In genomic region chr17:75393523-75394331, GRCh38 we compare ENCODE assay signal across 1 cellular context.
TF ChIP-seq lines count a peak whose summit lies in the region.

No MANE protein-coding gene starts in this region.

TF ChIP-seq in HEK293, 187 proteins besides CTCF, POLR2A, EP300 and RAD21 (continued from another document and continues in another):
- TF ChIP-seq ZSCAN5A (tag by site-specific recombination; IDR thresholded peaks at IDR 0.05) (no peak), ZNF302 (tag by site-specific recombination; IDR thresholded peaks at IDR 0.05; ENCODE audit: low read depth) (no peak), ZSCAN4 (tag by site-specific recombination; IDR thresholded peaks at IDR 0.05) (no peak), ZNF132 (tag by site-specific recombination; IDR thresholded peaks at IDR 0.05; ENCODE audit: borderline replicate concordance) (no peak), ZEB2 (tag by site-specific recombination; IDR thresholded peaks at IDR 0.05) (peak; percentile 66), ZNF311 (tag by site-specific recombination; IDR thresholded peaks at IDR 0.05; ENCODE audit: borderline replicate concordance) (no peak), TSHZ1 (tag by site-specific recombination; IDR thresholded peaks at IDR 0.05; ENCODE audit: borderline replicate concordance) (no peak), ZNF239 (tag by site-specific recombination; IDR thresholded peaks at IDR 0.05) (no peak), ZNF623 (tag by site-specific recombination; IDR thresholded peaks at IDR 0.05) (no peak), ZIC2 (tag by site-specific recombination; IDR thresholded peaks at IDR 0.05) (peak; percentile 99), RBAK (tag by site-specific recombination; IDR thresholded peaks at IDR 0.05) (no peak), ZFP37 (tag by site-specific recombination; IDR thresholded peaks at IDR 0.05) (0 out of 2 replicates have a peak, but pooled peaks have one; percentile 75), KLF8 (tag by site-specific recombination; IDR thresholded peaks at IDR 0.05) (peak; percentile 91), ZNF660 (tag by site-specific recombination; IDR thresholded peaks at IDR 0.05) (peak; percentile 41), FEZF1 (tag by site-specific recombination; IDR thresholded peaks at IDR 0.05) (no peak), ZFP69B (tag by site-specific recombination; IDR thresholded peaks at IDR 0.05) (no peak), ZNF501 (tag by site-specific recombination; IDR thresholded peaks at IDR 0.05) (peak; percentile 88), TRIM28 (IDR thresholded peaks at IDR 0.05; ENCODE audit: borderline replicate concordance, low read length) (peak; percentile 81), ZNF280D (tag by site-specific recombination; IDR thresholded peaks at IDR 0.05) (no peak), ZNF24 (tag by site-specific recombination; IDR thresholded peaks at IDR 0.05) (peak; percentile 74; the same call in 1 of the 2 replicates), ZNF221 (tag by site-specific recombination; IDR thresholded peaks at IDR 0.05; ENCODE audit: borderline replicate concordance) (no peak), ZNF521 (tag by site-specific recombination; IDR thresholded peaks at IDR 0.05) (no peak), SALL2 (tag by site-specific recombination; IDR thresholded peaks at IDR 0.05; ENCODE audit: borderline replicate concordance) (no peak), ZNF391 (tag by site-specific recombination; IDR thresholded peaks at IDR 0.05; ENCODE audit: borderline replicate concordance, low read depth) (peak; percentile 42; the same call in 1 of the 2 replicates), ZNF645 (tag by site-specific recombination; IDR thresholded peaks at IDR 0.05) (no peak), ZNF202 (tag by site-specific recombination; IDR thresholded peaks at IDR 0.05; ENCODE audit: borderline replicate concordance) (no peak), ZNF548 (tag by site-specific recombination; IDR thresholded peaks at IDR 0.05) (no peak), BCL6B (tag by site-specific recombination; IDR thresholded peaks at IDR 0.05) (peak; percentile 95), ZNF610 (tag by site-specific recombination; IDR thresholded peaks at IDR 0.05; ENCODE audit: borderline replicate concordance) (0 out of 2 replicates have a peak, but pooled peaks have one; percentile 52), ZNF211 (tag by site-specific recombination; IDR thresholded peaks at IDR 0.05; ENCODE audit: low read depth) (no peak)
- TF ChIP-seq, protein P1, sequence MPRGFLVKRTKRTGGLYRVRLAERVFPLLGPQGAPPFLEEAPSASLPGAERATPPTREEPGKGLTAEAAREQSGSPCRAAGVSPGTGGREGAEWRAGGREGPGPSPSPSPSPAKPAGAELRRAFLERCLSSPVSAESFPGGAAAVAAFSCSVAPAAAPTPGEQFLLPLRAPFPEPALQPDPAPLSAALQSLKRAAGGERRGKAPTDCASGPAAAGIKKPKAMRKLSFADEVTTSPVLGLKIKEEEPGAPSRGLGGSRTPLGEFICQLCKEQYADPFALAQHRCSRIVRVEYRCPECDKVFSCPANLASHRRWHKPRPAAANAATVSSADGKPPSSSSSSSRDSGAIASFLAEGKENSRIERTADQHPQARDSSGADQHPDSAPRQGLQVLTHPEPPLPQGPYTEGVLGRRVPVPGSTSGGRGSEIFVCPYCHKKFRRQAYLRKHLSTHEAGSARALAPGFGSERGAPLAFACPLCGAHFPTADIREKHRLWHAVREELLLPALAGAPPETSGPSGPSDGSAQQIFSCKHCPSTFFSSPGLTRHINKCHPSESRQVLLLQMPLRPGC (tag by site-specific recombination; IDR thresholded peaks at IDR 0.05) = no peak; the same call in 1 of the 2 replicates
- TF ChIP-seq, protein P2, sequence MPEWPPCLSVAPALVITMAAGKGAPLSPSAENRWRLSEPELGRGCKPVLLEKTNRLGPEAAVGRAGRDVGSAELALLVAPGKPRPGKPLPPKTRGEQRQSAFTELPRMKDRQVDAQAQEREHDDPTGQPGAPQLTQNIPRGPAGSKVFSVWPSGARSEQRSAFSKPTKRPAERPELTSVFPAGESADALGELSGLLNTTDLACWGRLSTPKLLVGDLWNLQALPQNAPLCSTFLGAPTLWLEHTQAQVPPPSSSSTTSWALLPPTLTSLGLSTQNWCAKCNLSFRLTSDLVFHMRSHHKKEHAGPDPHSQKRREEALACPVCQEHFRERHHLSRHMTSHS (tag by site-specific recombination; IDR thresholded peaks at IDR 0.05) = no peak
- TF ChIP-seq, protein P3, sequence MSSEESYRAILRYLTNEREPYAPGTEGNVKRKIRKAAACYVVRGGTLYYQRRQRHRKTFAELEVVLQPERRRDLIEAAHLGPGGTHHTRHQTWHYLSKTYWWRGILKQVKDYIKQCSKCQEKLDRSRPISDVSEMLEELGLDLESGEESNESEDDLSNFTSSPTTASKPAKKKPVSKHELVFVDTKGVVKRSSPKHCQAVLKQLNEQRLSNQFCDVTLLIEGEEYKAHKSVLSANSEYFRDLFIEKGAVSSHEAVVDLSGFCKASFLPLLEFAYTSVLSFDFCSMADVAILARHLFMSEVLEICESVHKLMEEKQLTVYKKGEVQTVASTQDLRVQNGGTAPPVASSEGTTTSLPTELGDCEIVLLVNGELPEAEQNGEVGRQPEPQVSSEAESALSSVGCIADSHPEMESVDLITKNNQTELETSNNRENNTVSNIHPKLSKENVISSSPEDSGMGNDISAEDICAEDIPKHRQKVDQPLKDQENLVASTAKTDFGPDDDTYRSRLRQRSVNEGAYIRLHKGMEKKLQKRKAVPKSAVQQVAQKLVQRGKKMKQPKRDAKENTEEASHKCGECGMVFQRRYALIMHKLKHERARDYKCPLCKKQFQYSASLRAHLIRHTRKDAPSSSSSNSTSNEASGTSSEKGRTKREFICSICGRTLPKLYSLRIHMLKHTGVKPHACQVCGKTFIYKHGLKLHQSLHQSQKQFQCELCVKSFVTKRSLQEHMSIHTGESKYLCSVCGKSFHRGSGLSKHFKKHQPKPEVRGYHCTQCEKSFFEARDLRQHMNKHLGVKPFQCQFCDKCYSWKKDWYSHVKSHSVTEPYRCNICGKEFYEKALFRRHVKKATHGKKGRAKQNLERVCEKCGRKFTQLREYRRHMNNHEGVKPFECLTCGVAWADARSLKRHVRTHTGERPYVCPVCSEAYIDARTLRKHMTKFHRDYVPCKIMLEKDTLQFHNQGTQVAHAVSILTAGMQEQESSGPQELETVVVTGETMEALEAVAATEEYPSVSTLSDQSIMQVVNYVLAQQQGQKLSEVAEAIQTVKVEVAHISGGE (tag by site-specific recombination; conservative IDR thresholded peaks at IDR 0.05; ENCODE audit: low read depth) = peak; percentile 99
- TF ChIP-seq, protein P4, sequence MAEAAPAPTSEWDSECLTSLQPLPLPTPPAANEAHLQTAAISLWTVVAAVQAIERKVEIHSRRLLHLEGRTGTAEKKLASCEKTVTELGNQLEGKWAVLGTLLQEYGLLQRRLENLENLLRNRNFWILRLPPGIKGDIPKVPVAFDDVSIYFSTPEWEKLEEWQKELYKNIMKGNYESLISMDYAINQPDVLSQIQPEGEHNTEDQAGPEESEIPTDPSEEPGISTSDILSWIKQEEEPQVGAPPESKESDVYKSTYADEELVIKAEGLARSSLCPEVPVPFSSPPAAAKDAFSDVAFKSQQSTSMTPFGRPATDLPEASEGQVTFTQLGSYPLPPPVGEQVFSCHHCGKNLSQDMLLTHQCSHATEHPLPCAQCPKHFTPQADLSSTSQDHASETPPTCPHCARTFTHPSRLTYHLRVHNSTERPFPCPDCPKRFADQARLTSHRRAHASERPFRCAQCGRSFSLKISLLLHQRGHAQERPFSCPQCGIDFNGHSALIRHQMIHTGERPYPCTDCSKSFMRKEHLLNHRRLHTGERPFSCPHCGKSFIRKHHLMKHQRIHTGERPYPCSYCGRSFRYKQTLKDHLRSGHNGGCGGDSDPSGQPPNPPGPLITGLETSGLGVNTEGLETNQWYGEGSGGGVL (tag by site-specific recombination; IDR thresholded peaks at IDR 0.05) = 0 out of 2 replicates have a peak, but pooled peaks have one; percentile 14
